In genomic region chr18:7011142-7011541, GRCh38 we compare ENCODE assay signal across 21 cellular contexts.
"Had no signal": no experiment of that assay in that cellular context is flagged by ENCODE, and none has a peak within 500 bp of the region (broad histone marks: within the 10 kb centered on the region; RNA-seq: fewer than 3 reads in every experiment).

No MANE protein-coding gene starts in this region.

- H3K9me3 Mint-ChIP-seq: activated CD4-positive, alpha-beta T cell treated with anti-CD3 and anti-CD28 coated beads, Interleukin-2, amount 10 ng/mL, durations not matched to agents 24 days and 14 days; activated T-cell treated with anti-CD3 and anti-CD28 coated beads, Interleukin-2, amount 50 U/mL, for 72 hours; memory B cell; neural crest cell; stimulated activated naive CD8-positive, alpha-beta T cell treated with anti-CD3 and anti-CD28 coated beads, Interleukin-15, Interleukin-2, amounts not matched to agents 100 ng/mL and 50 ng/mL, for 24 hours had no signal

- H3K4me3 ChIP-seq: body of pancreas, tibial artery, uterus had no signal

- H3K36me3 ChIP-seq: tibial artery, uterus had no signal

- H3K4me1 ChIP-seq: body of pancreas, tibial artery, uterus had no signal

- H3K4me1 Mint-ChIP-seq: activated CD4-positive, alpha-beta memory T cell treated with anti-CD3 and anti-CD28 coated beads, Interleukin-2, amount 10 ng/mL, durations not matched to agents 7 days and 5 days; activated CD4-positive, alpha-beta T cell treated with anti-CD3 and anti-CD28 coated beads, Interleukin-2, amount 10 ng/mL, durations not matched to agents 24 days and 14 days; activated naive CD4-positive, alpha-beta T cell treated with anti-CD3 and anti-CD28 coated beads, Interleukin-2, amount 10 ng/mL, durations not matched to agents 7 days and 5 days; memory B cell; neural crest cell had no signal

- H3K9me3 ChIP-seq: body of pancreas, tibial artery, uterus had no signal

- H3K4me3 Mint-ChIP-seq: activated CD4-positive, alpha-beta memory T cell treated with anti-CD3 and anti-CD28 coated beads, Interleukin-2, amount 10 ng/mL, durations not matched to agents 7 days and 5 days; activated CD4-positive, alpha-beta T cell treated with anti-CD3 and anti-CD28 coated beads, Interleukin-2, amount 10 ng/mL, durations not matched to agents 24 days and 14 days; activated naive CD4-positive, alpha-beta T cell treated with anti-CD3 and anti-CD28 coated beads, Interleukin-2, amount 10 ng/mL, durations not matched to agents 7 days and 5 days; activated T-cell treated with anti-CD3 and anti-CD28 coated beads, Interleukin-2, amount 50 U/mL, for 72 hours; memory B cell; neural crest cell; stimulated activated naive CD8-positive, alpha-beta T cell treated with anti-CD3 and anti-CD28 coated beads, Interleukin-15, Interleukin-2, amounts not matched to agents 100 ng/mL and 50 ng/mL, for 24 hours had no signal

- H3K36me3 Mint-ChIP-seq: activated naive CD4-positive, alpha-beta T cell treated with anti-CD3 and anti-CD28 coated beads, Interleukin-2, amount 10 ng/mL, durations not matched to agents 7 days and 5 days; memory B cell had no signal

- H3K27ac Mint-ChIP-seq: activated CD4-positive, alpha-beta memory T cell treated with anti-CD3 and anti-CD28 coated beads, Interleukin-2, amount 10 ng/mL, durations not matched to agents 7 days and 5 days; activated CD4-positive, alpha-beta T cell treated with anti-CD3 and anti-CD28 coated beads, Interleukin-2, amount 10 ng/mL, durations not matched to agents 24 days and 14 days; activated naive CD4-positive, alpha-beta T cell treated with anti-CD3 and anti-CD28 coated beads, Interleukin-2, amount 10 ng/mL, durations not matched to agents 7 days and 5 days; activated T-cell treated with anti-CD3 and anti-CD28 coated beads, Interleukin-2, amount 50 U/mL, for 72 hours; memory B cell; stimulated activated naive CD8-positive, alpha-beta T cell treated with anti-CD3 and anti-CD28 coated beads, Interleukin-15, Interleukin-2, amounts not matched to agents 100 ng/mL and 50 ng/mL, for 24 hours had no signal

- H3K27me3 ChIP-seq: body of pancreas, tibial artery, uterus had no signal

- DNase-seq: activated CD4-positive, alpha-beta memory T cell treated with anti-CD3 and anti-CD28 coated beads, Interleukin-2, amount 10 ng/mL, durations not matched to agents 7 days and 5 days; activated CD4-positive, alpha-beta T cell treated with anti-CD3 and anti-CD28 coated beads, Interleukin-2, amount 10 ng/mL, durations not matched to agents 24 days and 14 days; activated effector memory CD4-positive, alpha-beta T cell treated with Interleukin-2 at 50 U/mL for 16 hours; activated naive CD4-positive, alpha-beta T cell treated with anti-CD3 and anti-CD28 coated beads, Interleukin-2, amount 10 ng/mL, durations not matched to agents 7 days and 5 days; activated T-cell treated with anti-CD3 and anti-CD28 coated beads, Interleukin-2, amount 50 U/mL, for 72 hours; body of pancreas; foreskin melanocyte; hippocampal formation; kidney glomerular epithelial cell; left ventricle myocardium superior; occipital lobe; posterior cingulate gyrus; stimulated activated CD4-positive, alpha-beta T cell treated with anti-CD3 and anti-CD28 coated beads, Interleukin-12 subunit alpha, Interleukin-12 subunit beta, amount 100 ng/mL, for 4 hours; stimulated activated CD4-positive, alpha-beta T cell treated with anti-CD3 and anti-CD28 coated beads, Interleukin-4, amount 100 ng/mL, for 4 hours; substantia nigra; tibial artery; uterus had no signal

- H3K27ac ChIP-seq: body of pancreas, tibial artery, uterus, VCaP had no signal

- H3K27me3 Mint-ChIP-seq: activated CD4-positive, alpha-beta memory T cell treated with anti-CD3 and anti-CD28 coated beads, Interleukin-2, amount 10 ng/mL, durations not matched to agents 7 days and 5 days; activated CD4-positive, alpha-beta T cell treated with anti-CD3 and anti-CD28 coated beads, Interleukin-2, amount 10 ng/mL, durations not matched to agents 24 days and 14 days; activated naive CD4-positive, alpha-beta T cell treated with anti-CD3 and anti-CD28 coated beads, Interleukin-2, amount 10 ng/mL, durations not matched to agents 7 days and 5 days; memory B cell had no signal
